ENCODE assay signal across 2 cellular contexts in the genomic region with DNA sequence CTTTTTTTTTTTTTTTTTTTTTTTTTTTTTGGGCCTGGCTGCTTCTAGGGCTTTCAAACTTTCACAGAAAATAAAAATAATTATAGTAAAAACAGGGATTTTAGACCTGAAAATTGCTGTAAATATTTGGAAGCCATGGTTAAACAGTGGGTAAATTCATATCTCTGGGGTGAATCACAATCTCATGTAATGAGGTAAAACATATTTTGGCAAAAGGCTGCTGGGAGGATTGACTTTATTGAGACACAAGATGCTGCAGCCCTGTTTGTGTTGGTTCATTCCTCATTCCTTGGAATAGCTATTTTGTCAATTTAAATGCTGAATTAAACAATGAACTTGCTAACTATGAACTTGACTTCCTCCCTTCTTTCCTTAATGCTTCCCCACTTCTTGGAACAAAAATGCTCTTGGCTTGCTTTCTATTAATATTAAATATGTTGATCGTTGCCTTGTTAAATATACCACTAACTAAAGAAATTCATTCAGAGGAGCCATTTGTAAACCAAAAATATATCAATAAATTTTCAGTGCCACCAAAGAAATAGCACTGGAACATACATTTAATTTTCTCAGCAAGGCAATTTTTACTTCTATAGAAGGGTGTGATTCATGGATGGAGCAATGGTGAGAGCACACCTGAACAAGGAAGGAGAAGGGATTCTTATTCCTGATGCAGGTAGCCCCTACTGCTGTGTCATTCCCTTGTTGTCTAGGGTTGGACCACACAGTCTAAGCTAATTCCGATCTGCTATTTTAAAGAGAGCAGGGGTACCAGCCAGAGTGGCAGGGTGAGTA.
TF ChIP-seq lines count a peak whose summit lies in the region.

No MANE protein-coding gene starts in this region.

TF ChIP-seq in GM23338, 12 proteins besides CTCF, POLR2A, EP300 and RAD21 (continued from another document and continues in another):
- TF ChIP-seq, protein P1, sequence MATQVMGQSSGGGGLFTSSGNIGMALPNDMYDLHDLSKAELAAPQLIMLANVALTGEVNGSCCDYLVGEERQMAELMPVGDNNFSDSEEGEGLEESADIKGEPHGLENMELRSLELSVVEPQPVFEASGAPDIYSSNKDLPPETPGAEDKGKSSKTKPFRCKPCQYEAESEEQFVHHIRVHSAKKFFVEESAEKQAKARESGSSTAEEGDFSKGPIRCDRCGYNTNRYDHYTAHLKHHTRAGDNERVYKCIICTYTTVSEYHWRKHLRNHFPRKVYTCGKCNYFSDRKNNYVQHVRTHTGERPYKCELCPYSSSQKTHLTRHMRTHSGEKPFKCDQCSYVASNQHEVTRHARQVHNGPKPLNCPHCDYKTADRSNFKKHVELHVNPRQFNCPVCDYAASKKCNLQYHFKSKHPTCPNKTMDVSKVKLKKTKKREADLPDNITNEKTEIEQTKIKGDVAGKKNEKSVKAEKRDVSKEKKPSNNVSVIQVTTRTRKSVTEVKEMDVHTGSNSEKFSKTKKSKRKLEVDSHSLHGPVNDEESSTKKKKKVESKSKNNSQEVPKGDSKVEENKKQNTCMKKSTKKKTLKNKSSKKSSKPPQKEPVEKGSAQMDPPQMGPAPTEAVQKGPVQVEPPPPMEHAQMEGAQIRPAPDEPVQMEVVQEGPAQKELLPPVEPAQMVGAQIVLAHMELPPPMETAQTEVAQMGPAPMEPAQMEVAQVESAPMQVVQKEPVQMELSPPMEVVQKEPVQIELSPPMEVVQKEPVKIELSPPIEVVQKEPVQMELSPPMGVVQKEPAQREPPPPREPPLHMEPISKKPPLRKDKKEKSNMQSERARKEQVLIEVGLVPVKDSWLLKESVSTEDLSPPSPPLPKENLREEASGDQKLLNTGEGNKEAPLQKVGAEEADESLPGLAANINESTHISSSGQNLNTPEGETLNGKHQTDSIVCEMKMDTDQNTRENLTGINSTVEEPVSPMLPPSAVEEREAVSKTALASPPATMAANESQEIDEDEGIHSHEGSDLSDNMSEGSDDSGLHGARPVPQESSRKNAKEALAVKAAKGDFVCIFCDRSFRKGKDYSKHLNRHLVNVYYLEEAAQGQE (IDR thresholded peaks at IDR 0.05; ENCODE audit: unreplicated experiment), result no peak
- no peak for TF ChIP-seq STAT1 (IDR thresholded peaks at IDR 0.05; ENCODE audit: unreplicated experiment)
- no peak for TF ChIP-seq POLR2AphosphoS5 (IDR thresholded peaks at IDR 0.05; ENCODE audit: low read depth)
- no peak for TF ChIP-seq ZNF114 (CRISPR knock-in tag; IDR thresholded peaks at IDR 0.05)
- TF ChIP-seq EZH2 (IDR thresholded peaks at IDR 0.05; ENCODE audit: low read depth, unreplicated experiment), result no peak
- TF ChIP-seq JUNB (IDR thresholded peaks at IDR 0.05; ENCODE audit: unreplicated experiment), result no peak
- no peak for TF ChIP-seq ZNF462 (CRISPR knock-in tag; IDR thresholded peaks at IDR 0.05)
- TF ChIP-seq CREB1 (CRISPR knock-in tag; IDR thresholded peaks at IDR 0.05; ENCODE audit: low read depth), result no peak
- no peak for TF ChIP-seq ZNF331 (CRISPR knock-in tag; IDR thresholded peaks at IDR 0.05; ENCODE audit: low read depth)

TF ChIP-seq in WTC11, 78 proteins besides CTCF, POLR2A, EP300 and RAD21 (continued from another document):
- TF ChIP-seq RORB (CRISPR knock-in tag; IDR thresholded peaks at IDR 0.05) (no peak), ETV6 (CRISPR knock-in tag; IDR thresholded peaks at IDR 0.05) (no peak), SP1 (CRISPR knock-in tag; conservative IDR thresholded peaks at IDR 0.05) (no peak), SOX15 (CRISPR knock-in tag; IDR thresholded peaks at IDR 0.05) (no peak), ZNF138 (CRISPR knock-in tag; conservative IDR thresholded peaks at IDR 0.05) (no peak), ZNF281 (CRISPR knock-in tag; IDR thresholded peaks at IDR 0.05) (no peak)
- TF ChIP-seq, protein P2, sequence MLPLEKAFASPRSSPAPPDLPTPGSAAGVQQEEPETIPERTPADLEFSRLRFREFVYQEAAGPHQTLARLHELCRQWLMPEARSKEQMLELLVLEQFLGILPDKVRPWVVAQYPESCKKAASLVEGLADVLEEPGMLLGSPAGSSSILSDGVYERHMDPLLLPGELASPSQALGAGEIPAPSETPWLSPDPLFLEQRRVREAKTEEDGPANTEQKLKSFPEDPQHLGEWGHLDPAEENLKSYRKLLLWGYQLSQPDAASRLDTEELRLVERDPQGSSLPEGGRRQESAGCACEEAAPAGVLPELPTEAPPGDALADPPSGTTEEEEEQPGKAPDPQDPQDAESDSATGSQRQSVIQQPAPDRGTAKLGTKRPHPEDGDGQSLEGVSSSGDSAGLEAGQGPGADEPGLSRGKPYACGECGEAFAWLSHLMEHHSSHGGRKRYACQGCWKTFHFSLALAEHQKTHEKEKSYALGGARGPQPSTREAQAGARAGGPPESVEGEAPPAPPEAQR (CRISPR knock-in tag; IDR thresholded peaks at IDR 0.05), result no peak
- TF ChIP-seq, protein P3, sequence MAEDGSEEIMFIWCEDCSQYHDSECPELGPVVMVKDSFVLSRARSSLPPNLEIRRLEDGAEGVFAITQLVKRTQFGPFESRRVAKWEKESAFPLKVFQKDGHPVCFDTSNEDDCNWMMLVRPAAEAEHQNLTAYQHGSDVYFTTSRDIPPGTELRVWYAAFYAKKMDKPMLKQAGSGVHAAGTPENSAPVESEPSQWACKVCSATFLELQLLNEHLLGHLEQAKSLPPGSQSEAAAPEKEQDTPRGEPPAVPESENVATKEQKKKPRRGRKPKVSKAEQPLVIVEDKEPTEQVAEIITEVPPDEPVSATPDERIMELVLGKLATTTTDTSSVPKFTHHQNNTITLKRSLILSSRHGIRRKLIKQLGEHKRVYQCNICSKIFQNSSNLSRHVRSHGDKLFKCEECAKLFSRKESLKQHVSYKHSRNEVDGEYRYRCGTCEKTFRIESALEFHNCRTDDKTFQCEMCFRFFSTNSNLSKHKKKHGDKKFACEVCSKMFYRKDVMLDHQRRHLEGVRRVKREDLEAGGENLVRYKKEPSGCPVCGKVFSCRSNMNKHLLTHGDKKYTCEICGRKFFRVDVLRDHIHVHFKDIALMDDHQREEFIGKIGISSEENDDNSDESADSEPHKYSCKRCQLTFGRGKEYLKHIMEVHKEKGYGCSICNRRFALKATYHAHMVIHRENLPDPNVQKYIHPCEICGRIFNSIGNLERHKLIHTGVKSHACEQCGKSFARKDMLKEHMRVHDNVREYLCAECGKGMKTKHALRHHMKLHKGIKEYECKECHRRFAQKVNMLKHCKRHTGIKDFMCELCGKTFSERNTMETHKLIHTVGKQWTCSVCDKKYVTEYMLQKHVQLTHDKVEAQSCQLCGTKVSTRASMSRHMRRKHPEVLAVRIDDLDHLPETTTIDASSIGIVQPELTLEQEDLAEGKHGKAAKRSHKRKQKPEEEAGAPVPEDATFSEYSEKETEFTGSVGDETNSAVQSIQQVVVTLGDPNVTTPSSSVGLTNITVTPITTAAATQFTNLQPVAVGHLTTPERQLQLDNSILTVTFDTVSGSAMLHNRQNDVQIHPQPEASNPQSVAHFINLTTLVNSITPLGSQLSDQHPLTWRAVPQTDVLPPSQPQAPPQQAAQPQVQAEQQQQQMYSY (CRISPR knock-in tag; IDR thresholded peaks at IDR 0.05), result no peak
